ENCODE assay signal across 8 cellular contexts in the genomic region with DNA sequence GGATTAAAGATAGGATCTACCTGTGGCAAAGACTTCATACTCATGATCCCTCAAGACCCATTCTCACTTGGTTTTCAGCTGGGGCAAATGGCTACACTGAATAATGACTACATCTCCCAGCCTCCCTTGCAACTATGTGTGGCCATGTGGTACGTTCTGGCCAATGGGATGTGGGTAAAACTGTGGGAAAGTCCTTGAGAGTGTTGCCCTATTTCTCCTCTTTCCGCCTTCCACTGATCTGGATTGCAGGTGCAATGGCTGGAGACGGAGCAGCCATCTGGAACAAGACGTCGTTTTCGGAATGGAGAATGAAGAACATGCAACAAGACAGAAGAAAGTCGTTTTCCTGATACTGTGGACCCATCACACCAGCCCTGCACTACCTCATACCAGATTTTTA. TPM values are rescaled to one million over a fixed set of nuclear protein-coding genes. Genes with fewer than 3 reads are reported as not detected.
DNase-seq lines count a peak whose midpoint lies in the region; ATAC-seq and TF ChIP-seq lines count a peak whose summit lies in the region.

No MANE protein-coding gene starts in this region.

- DNase-seq in Calu3 (peak; percentile 39), GM20000 (ENCODE audit: low spot score) (peak; percentile 46), NCI-H2227 (lab: John Stamatoyannopoulos, UW; ENCODE audit: unreplicated experiment) (peak; percentile 49), erythroblast (lab: John Stamatoyannopoulos, UW) (peak; percentile 18 to 30), adrenal gland (no peak)
- no peak for DNase-seq in activated CD4-positive, CD25-positive, alpha-beta regulatory T cell treated with anti-CD3 and anti-CD28 coated beads, Interleukin-2, amount 50 U/mL, for 72 hours

- 87 to 97% (median 93%) methylated on average over 7 of the region's 7 CpGs for WGBS in adrenal gland, 4 donors

- no peak for TF ChIP-seq CTCF in Calu3 (IDR thresholded peaks at IDR 0.05; ENCODE audit: unreplicated experiment)
- TF ChIP-seq CTCF in GM20000 (IDR thresholded peaks at IDR 0.05; ENCODE audit: extremely low read depth, missing control alignments): no peak
- no peak for TF ChIP-seq CTCF in adrenal gland (IDR thresholded peaks at IDR 0.05)

- no peak overlapping the region for H3K4me3 ChIP-seq in adrenal gland

- CTCF ChIA-PET in Calu3 (lab: Charles Lee): interaction anchor here (0.6 to 1.6 kb wide), 3 partner anchors 11 to 909 kb away, joined by 3 to 6 read pairs (median 5); no protein-coding TSS in a partner anchor

- no peaks in the 10 kb centered on the region for H3K27me3 ChIP-seq in adrenal gland

- peaks cover 8% of the 10 kb centered on the region for H3K4me1 Mint-ChIP-seq in Calu3 (ENCODE audit: low read depth, unreplicated experiment)

- no peak overlapping the region for H3K27ac ChIP-seq in adrenal gland

- H3K4me1 ChIP-seq in adrenal gland (replicated peaks in 1 of 2): peaks cover 0 to 7% of the 10 kb centered on the region in 2 donors

- no peak overlapping the region for H3K27ac Mint-ChIP-seq in Calu3 (ENCODE audit: unreplicated experiment)

- no peaks in the 10 kb centered on the region for H3K9me3 ChIP-seq in adrenal gland (replicated peaks in 1 of 3)

- no peak for ATAC-seq in HG03432 (IDR thresholded peaks at IDR 0.05; ENCODE audit: unreplicated experiment)
- ATAC-seq in GM21390 (IDR thresholded peaks at IDR 0.05; ENCODE audit: unreplicated experiment): no peak

- peaks cover 18% of the 10 kb centered on the region for H3K36me3 Mint-ChIP-seq in Calu3 (ENCODE audit: insufficient read depth, unreplicated experiment)

- peaks cover 16% of the 10 kb centered on the region for H3K27me3 Mint-ChIP-seq in Calu3 (ENCODE audit: unreplicated experiment)

- H3K36me3 ChIP-seq in adrenal gland (replicated peaks in 1 of 2): no peaks in the 10 kb centered on the region

- TF ChIP-seq POLR2A in erythroblast (IDR thresholded peaks at IDR 0.05; ENCODE audit: low read length): no peak
- no peak for TF ChIP-seq POLR2A in adrenal gland (IDR thresholded peaks at IDR 0.05)

- intact Hi-C loops in Calu3 (cut with micrococcal nuclease; ENCODE audit: unreplicated experiment): no loop called here
- intact Hi-C loops in adrenal gland (cut with DNase I): loop anchor here in 1 of 2 donors (5.0 kb wide), 1 partner anchor 1042 kb away; a partner anchor contains a TSS

- no peak overlapping the region for H3K4me3 Mint-ChIP-seq in Calu3 (ENCODE audit: low read depth, unreplicated experiment)

- BruUV-seq in Calu3 (replicated peaks; lab: Mats Ljungman, UMichigan): no TSS peak

- H3K9me3 Mint-ChIP-seq in Calu3 (ENCODE audit: low read depth, unreplicated experiment): no peaks in the 10 kb centered on the region

RNA-seq across cellular contexts. Expression of a gene that starts 48.5 kb away (rescaled TPM):
- 57.1 and 59.6 TPM in 2 replicates for total RNA-seq in Calu3 (2022)
- 10 to 100 TPM; 37.4 to 93.2 (median 69.3) TPM for total RNA-seq in adrenal gland
- polyA plus RNA-seq in adrenal gland: 10 to 100 TPM in 1 of 3 donors, 1 to 10 TPM in 2; 5.8 to 36.8 (median 9.4) TPM

Comparison
In these comparisons a context has a peak if more than half of its experiments do, and no peak if none do; other contexts are left out.
1. DNase-seq: peak in Calu3 (single experiment), GM20000 (single experiment), NCI-H2227 (single experiment) and erythroblast (2 of 2); none in adrenal gland (0 of 7) and activated CD4-positive, CD25-positive, alpha-beta regulatory T cell treated with anti-CD3 and anti-CD28 coated beads, Interleukin-2, amount 50 U/mL, for 72 hours (single experiment).